17 cellular contexts compared by ENCODE assay signal in the genomic region with DNA sequence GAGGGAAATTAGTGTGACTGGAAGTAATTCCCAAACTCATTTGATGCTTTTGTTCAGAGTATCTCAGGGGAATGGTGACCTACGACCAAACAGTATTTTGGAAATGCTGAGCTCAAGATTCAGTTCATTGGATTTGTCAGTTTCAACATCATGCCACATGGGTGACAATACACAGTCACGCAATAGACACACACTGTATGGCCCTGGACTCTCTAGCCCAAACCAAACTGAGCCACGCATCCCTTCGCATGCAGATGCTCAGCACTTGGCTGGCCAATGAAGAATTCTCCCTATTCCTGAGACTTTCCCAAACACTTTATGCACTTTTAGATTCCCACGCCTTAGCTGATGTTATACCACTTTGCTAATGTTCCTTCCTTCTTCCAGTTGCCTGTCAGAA. TPM values are rescaled to one million over a fixed set of nuclear protein-coding genes. Genes with fewer than 3 reads are reported as not detected.
"Had no signal": no experiment of that assay in that cellular context is flagged by ENCODE, and none has a peak within 500 bp of the region (broad histone marks: within the 10 kb centered on the region; RNA-seq: fewer than 3 reads in every experiment).

No MANE protein-coding gene starts in this region.

- ATAC-seq: activated CD4-positive, CD25-positive, alpha-beta regulatory T cell treated with anti-CD3 and anti-CD28 coated beads, Interleukin-2, amount 50 U/mL, for 24 hours; activated CD8-positive, alpha-beta T cell treated with anti-CD3 and anti-CD28 coated beads for 36 hours; body of pancreas had no signal

- FAIRE-seq: bronchial epithelial cell had no signal

- H3K9me3 ChIP-seq: ascending aorta, body of pancreas, SJSA1 had no signal

- H3K36me3 ChIP-seq: ascending aorta, SJSA1 had no signal

- H3K27ac ChIP-seq: ascending aorta, body of pancreas, SJSA1 had no signal

- H3K4me1 ChIP-seq: ascending aorta, body of pancreas, SJSA1 had no signal

- DNase-seq: activated CD4-positive, alpha-beta T cell treated with anti-CD3 and anti-CD28 coated beads for 4 hours; activated CD8-positive, alpha-beta memory T cell treated with anti-CD3 and anti-CD28 coated beads, Interleukin-2, amount 50 U/mL, for 4 hours; activated CD8-positive, alpha-beta T cell treated with anti-CD3 and anti-CD28 coated beads for 36 hours; activated naive CD4-positive, alpha-beta T cell; body of pancreas; KBM-7; NCI-H1092 treated with DMSO at 0.1 percent for 48 hours; NCI-H1436 treated with DMSO at 0.1 percent for 48 hours; NCI-H187; NCI-H2081 treated with DMSO at 0.1 percent for 48 hours; NCI-H524 treated with DMSO at 0.1 percent for 48 hours; NCI-H748 treated with DMSO at 0.1 percent for 48 hours had no signal

- H3K4me3 ChIP-seq: ascending aorta, body of pancreas, SJSA1 had no signal

- H3K27me3 ChIP-seq: ascending aorta, body of pancreas, SJSA1 had no signal

RNA-seq across cellular contexts. Expression of a gene that starts 10.0 kb away (rescaled TPM):
- total RNA-seq: activated CD8-positive, alpha-beta T cell treated with anti-CD3 and anti-CD28 coated beads for 36 hours; OCI-LY7; SJSA1 had no signal
